Comparison of ENCODE assay signal across 11 cellular contexts in the genomic region with DNA sequence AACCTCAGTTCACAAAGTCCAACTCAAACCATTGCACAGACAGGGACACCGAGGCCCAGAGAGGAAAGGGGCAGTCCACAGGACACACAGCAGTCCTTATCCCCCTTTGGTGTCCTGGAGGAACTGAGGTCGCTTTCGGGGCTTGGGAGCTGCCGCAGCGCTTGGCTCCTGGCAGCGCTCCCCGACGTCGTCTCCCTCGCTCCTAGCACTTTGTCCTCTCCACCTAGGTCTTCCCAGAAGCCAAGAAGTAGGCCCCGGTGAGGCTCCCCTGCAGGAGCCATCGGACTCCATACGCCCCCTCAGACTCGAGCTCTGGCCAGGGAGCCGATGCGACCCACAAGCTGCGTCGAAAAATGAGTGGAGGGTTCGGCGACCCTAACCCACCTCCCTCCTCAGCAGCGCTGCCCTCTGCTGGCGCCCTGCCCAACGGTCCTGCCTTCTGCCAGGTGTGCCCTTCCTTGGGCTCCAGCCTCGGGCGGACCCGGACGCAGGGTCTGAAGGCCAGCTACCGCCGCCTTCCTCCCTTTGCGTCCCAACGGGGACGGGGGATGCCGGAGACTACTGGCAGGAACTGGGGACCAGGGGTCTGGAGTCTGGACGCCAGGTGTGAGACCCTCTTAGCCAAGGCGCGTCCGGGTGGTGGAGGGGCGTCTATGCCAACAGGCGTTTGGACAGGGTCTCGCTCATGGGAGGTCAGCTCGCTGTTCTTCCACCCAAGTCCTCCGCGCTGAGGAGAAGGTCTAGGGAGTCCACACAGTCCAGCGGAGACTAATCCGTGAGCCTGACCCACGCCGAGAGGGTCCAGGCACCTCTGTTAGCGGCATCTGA. TPM values are rescaled to one million over a fixed set of nuclear protein-coding genes. Genes with fewer than 3 reads are reported as not detected.
A peak's percentile ranks its signal among the peaks of the same experiment; 100 is the strongest.
DNase-seq lines count a peak whose midpoint lies in the region; ATAC-seq and TF ChIP-seq lines count a peak whose summit lies in the region.
"Had no signal": no experiment of that assay in that cellular context is flagged by ENCODE, and none has a peak within 500 bp of the region (broad histone marks: within the 10 kb centered on the region; RNA-seq: fewer than 3 reads in every experiment).

No MANE protein-coding gene starts in this region.

- no peaks in the 10 kb centered on the region for H3K27me3 ChIP-seq in Loucy (ENCODE audit: insufficient read depth, low read length, poor library complexity, severe bottlenecking)
- peaks cover 77 to 97% (median 95%) of the 10 kb centered on the region in 3 experiments for H3K27me3 ChIP-seq in neuronal stem cell (ENCODE audit: control insufficient read depth in 3 of 3, insufficient read depth in 3 of 3, low read depth in 1 of 3, low read length in 3 of 3)

- H3K79me1 ChIP-seq in neuronal stem cell (ENCODE audit: low read depth, low read length) = no peaks in the 10 kb centered on the region

- H3K36me3 ChIP-seq in Loucy (ENCODE audit: insufficient read depth, low read length) (no peaks in the 10 kb centered on the region), neuronal stem cell (replicated peaks in 1 of 2; ENCODE audit: control insufficient read depth in 2 of 2, insufficient read depth in 2 of 2, low read length in 2 of 2) (no peaks in the 10 kb centered on the region)

- H3F3A ChIP-seq in Loucy (ENCODE audit: low read depth) = no peaks in the 10 kb centered on the region

- H3K9me3 ChIP-seq in Loucy (ENCODE audit: insufficient read depth, low read depth, low read length) (no peaks in the 10 kb centered on the region), neuronal stem cell (replicated peaks in 1 of 2; ENCODE audit: control insufficient read depth in 2 of 2, insufficient read depth in 1 of 2, low read depth in 1 of 2, low read length in 2 of 2) (peaks cover 8 to 15% of the 10 kb centered on the region in 2 donors)

- WGBS in neuronal stem cell (ENCODE audit: extremely low coverage in 2 of 2, insufficient read length in 2 of 2, insufficient replicate concordance in 1 of 2), 2 donors = no CpG with 5 or more reads among the region's 48 CpGs

- H3K27me3 Mint-ChIP-seq in central memory CD8-positive, alpha-beta T cell = peaks cover 87% of the 10 kb centered on the region

- H2BK120ac ChIP-seq in neuronal stem cell (ENCODE audit: low read depth, low read length) = peak overlapping the region; percentile 76

- H4K91ac ChIP-seq in neuronal stem cell (ENCODE audit: low read depth, low read length, poor library complexity) = no peak overlapping the region

- no peaks in the 10 kb centered on the region for H3K79me2 ChIP-seq in Loucy (ENCODE audit: insufficient read depth, low read length)

- H2AFZ ChIP-seq in Loucy (ENCODE audit: low read length) (no peak overlapping the region), neuronal stem cell (ENCODE audit: low read length) (peak overlapping the region; percentile 96)

- peak overlapping the region; percentile 67 for H3K4me3 Mint-ChIP-seq in central memory CD8-positive, alpha-beta T cell

- peak overlapping the region; percentile 65 for H4K8ac ChIP-seq in neuronal stem cell (ENCODE audit: low read depth, low read length)

- H3K4me2 ChIP-seq in Loucy (ENCODE audit: low read depth, low read length, poor library complexity, severe bottlenecking) (no peak overlapping the region), neuronal stem cell (ENCODE audit: insufficient read depth, low read length, poor library complexity, severe bottlenecking) (peak overlapping the region; percentile 18)

- H3K23ac ChIP-seq in neuronal stem cell (ENCODE audit: low read depth, low read length, poor library complexity) = peak overlapping the region; percentile 91

- H4K20me1 ChIP-seq in Loucy (ENCODE audit: insufficient read depth, low read length, poor library complexity, severe bottlenecking) = no peaks in the 10 kb centered on the region

- H2AK5ac ChIP-seq in neuronal stem cell (ENCODE audit: low read depth, low read length) = peak overlapping the region; percentile 98

- H3K27ac ChIP-seq in neuronal stem cell (replicated peaks; ENCODE audit: low read length) = no peak overlapping the region

- H3K4me1 ChIP-seq in Loucy (ENCODE audit: insufficient read depth, low read length, poor library complexity, severe bottlenecking) (no peaks in the 10 kb centered on the region), neuronal stem cell (ENCODE audit: control insufficient read depth in 2 of 2, insufficient read depth in 1 of 2, low read depth in 1 of 2, low read length in 2 of 2) (peaks cover 7 to 24% of the 10 kb centered on the region in 2 donors)

- no peak overlapping the region for H3K4me3 ChIP-seq in Loucy (ENCODE audit: low read length, poor library complexity, severe bottlenecking)
- no peak overlapping the region for H3K4me3 ChIP-seq in neuronal stem cell (ENCODE audit: low read length in 2 of 2)
- H3K4me3 ChIP-seq: smooth muscle cell had no signal

- no peak overlapping the region for H3K14ac ChIP-seq in neuronal stem cell (ENCODE audit: low read length)

- peaks cover 2% of the 10 kb centered on the region for H3K36me3 Mint-ChIP-seq in central memory CD8-positive, alpha-beta T cell (ENCODE audit: insufficient read depth)

- peak overlapping the region; percentile 24 for H2BK5ac ChIP-seq in neuronal stem cell (ENCODE audit: low read length)

- no peak overlapping the region for H3K4ac ChIP-seq in neuronal stem cell (ENCODE audit: low read length)

- DNase-seq in NCI-H748 (lab: John Stamatoyannopoulos, UW; ENCODE audit: unreplicated experiment) = peak; percentile 26
- DNase-seq in NCI-H748 treated with DMSO at 0.1 percent for 48 hours (lab: John Stamatoyannopoulos, UW) = no peak
- DNase-seq in central memory CD8-positive, alpha-beta T cell (ENCODE audit: low spot score in 2 of 2) = no peak
- DNase-seq in neuronal stem cell (ENCODE audit: low spot score) = no peak
- DNase-seq in LoVo (ENCODE audit: low spot score) = no peak
- no peak for DNase-seq in NCI-H510A (lab: John Stamatoyannopoulos, UW)
- DNase-seq: midbrain, NCI-H187 had no signal

- no peaks in the 10 kb centered on the region for H3K9me2 ChIP-seq in Loucy (replicated peaks; ENCODE audit: low read depth, low read length)

- H2BK12ac ChIP-seq in neuronal stem cell (ENCODE audit: low read length) = peak overlapping the region; percentile 47

- H2BK15ac ChIP-seq in neuronal stem cell (ENCODE audit: low read length) = peak overlapping the region; percentile 98

- 0 out of 2 replicates have a peak, but pooled peaks have one; percentile 10 for TF ChIP-seq CTCF in Loucy (conservative IDR thresholded peaks at IDR 0.05; ENCODE audit: low read length)

- H3K18ac ChIP-seq in neuronal stem cell (ENCODE audit: low read length) = peak overlapping the region; percentile 27

- H3K9me3 Mint-ChIP-seq in central memory CD8-positive, alpha-beta T cell = no peaks in the 10 kb centered on the region

- H3K9ac ChIP-seq in Loucy (ENCODE audit: low read depth, low read length, poor library complexity, severe bottlenecking) = no peak overlapping the region
- H3K9ac ChIP-seq in neuronal stem cell (ENCODE audit: low read depth, low read length, poor library complexity) = no peak overlapping the region

- peaks cover 19% of the 10 kb centered on the region for H3K4me1 Mint-ChIP-seq in central memory CD8-positive, alpha-beta T cell

- no peak overlapping the region for H3K27ac Mint-ChIP-seq in central memory CD8-positive, alpha-beta T cell (ENCODE audit: low read depth)

- ATAC-seq in central memory CD8-positive, alpha-beta T cell (replicated peaks; ENCODE audit: extremely low read depth, poor library complexity, severe bottlenecking) = no peak
- ATAC-seq in HG02981 (IDR thresholded peaks at IDR 0.05; ENCODE audit: unreplicated experiment) = no peak

RNA-seq across cellular contexts. Expression of gene PRDM12, which starts 2.1 kb away (rescaled TPM):
- polyA plus RNA-seq in neuronal stem cell (2013, experiment 1 of 2) = 0.22 TPM
- 0.15 TPM for polyA plus RNA-seq in neuronal stem cell (2013, experiment 2 of 2)
- polyA plus RNA-seq: smooth muscle cell had no signal

RNA-seq across cellular contexts. Expression of gene EXOSC2, which starts 31.3 kb away (rescaled TPM):
- polyA plus RNA-seq in neuronal stem cell (2013, experiment 1 of 2) = 29.7 TPM
- polyA plus RNA-seq in neuronal stem cell (2013, experiment 2 of 2) = 28.8 TPM
